Comparison of ENCODE assay signal across 25 cellular contexts in genomic region chr18:50182516-50182915, GRCh38. TPM values are rescaled to one million over a fixed set of nuclear protein-coding genes. Genes with fewer than 3 reads are reported as not detected.
"Had no signal": no experiment of that assay in that cellular context is flagged by ENCODE, and none has a peak within 500 bp of the region (broad histone marks: within the 10 kb centered on the region; RNA-seq: fewer than 3 reads in every experiment).

No MANE protein-coding gene starts in this region.

- H3K27ac ChIP-seq: brain microvascular endothelial cell, KMS-11, SJCRH30, SK-N-MC had no signal

- H3K27me3 ChIP-seq: brain microvascular endothelial cell, SJCRH30 had no signal

- H3K4me1 ChIP-seq: SJCRH30 had no signal

- H3K9ac ChIP-seq: KMS-11 had no signal

- H3K4me3 ChIP-seq: SJCRH30, SK-N-MC had no signal

- H3K9me3 ChIP-seq: SJCRH30 had no signal

- DNase-seq: activated CD4-positive, alpha-beta T cell treated with anti-CD3 and anti-CD28 coated beads for 36 hours; activated CD4-positive, alpha-beta T cell treated with anti-CD3 and anti-CD28 coated beads, Interleukin-2, amount 10 ng/mL, durations not matched to agents 7 days and 5 days; activated CD4-positive, alpha-beta T cell treated with anti-CD3 and anti-CD28 coated beads, Interleukin-2, amount 50 U/mL, for 48 hours; activated CD8-positive, alpha-beta T cell treated with anti-CD3 and anti-CD28 coated beads, Interleukin-2, amount 10 ng/mL, durations not matched to agents 7 days and 5 days; activated gamma-delta T cell treated with Interleukin-2 at 50 U/mL for 16 hours; activated naive CD4-positive, alpha-beta T cell treated with anti-CD3 and anti-CD28 coated beads for 36 hours; activated naive CD8-positive, alpha-beta T cell treated with anti-CD3 and anti-CD28 coated beads, Interleukin-2, amount 50 U/mL, for 24 hours; activated T-cell treated with anti-CD3 and anti-CD28 coated beads, Interleukin-2, amount 50 U/mL, for 24 hours; anterior cingulate cortex; brain microvascular endothelial cell; central memory CD4-positive, alpha-beta T cell; MM.1S; MV-4-11; NCI-H1092; NCI-H1417; NCI-H146; NCI-H1930; NCI-H2081 treated with DMSO at 0.1 percent for 48 hours; NCI-H524; SHP77; SJCRH30; T1000 had no signal

- H3K36me3 ChIP-seq: brain microvascular endothelial cell, SJCRH30 had no signal

RNA-seq across cellular contexts. Expression of gene MYO5B, which starts 12.4 kb away (rescaled TPM):
- total RNA-seq: activated CD8-positive, alpha-beta T cell treated with anti-CD3 and anti-CD28 coated beads, Interleukin-2, amount 10 ng/mL, durations not matched to agents 7 days and 5 days; activated T-helper 2 cell treated with anti-CD3 and anti-CD28 coated beads, Interferon-gamma antibody, Interleukin-2, Interleukin-4, amounts not matched to agents 10 μg/mL and 5 μg/mL and 100 μg/mL, durations not matched to agents 14 hours and 24 hours and 36 hours had no signal
